8 cellular contexts compared by ENCODE assay signal in the genomic region with DNA sequence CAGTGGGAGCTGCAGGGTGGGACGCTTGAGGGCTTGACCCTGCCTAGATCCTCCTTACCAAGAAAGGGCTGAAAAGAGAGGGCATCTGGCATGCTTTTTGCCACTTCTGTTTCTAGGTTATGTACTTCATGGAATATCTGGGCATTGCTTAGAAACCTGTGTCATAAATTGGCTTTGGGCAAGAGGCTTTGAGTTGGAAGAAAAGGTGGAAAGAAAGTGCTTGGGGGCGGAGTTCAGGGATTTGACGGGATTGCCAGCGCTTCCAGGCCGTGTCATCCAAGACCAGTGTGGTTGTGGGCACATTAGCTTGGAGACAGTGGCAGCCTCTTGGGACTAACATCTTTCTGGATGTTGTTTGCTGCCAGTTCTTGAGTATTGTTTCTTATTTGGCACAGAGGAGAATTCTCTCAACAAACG. TPM values are rescaled to one million over a fixed set of nuclear protein-coding genes. Genes with fewer than 3 reads are reported as not detected.
DNase-seq lines count a peak whose midpoint lies in the region; ATAC-seq and TF ChIP-seq lines count a peak whose summit lies in the region.

No MANE protein-coding gene starts in this region.

- H3K9me3 Mint-ChIP-seq in activated CD4-positive, alpha-beta T cell treated with anti-CD3 and anti-CD28 coated beads for 36 hours (ENCODE audit: low read depth): no peaks in the 10 kb centered on the region

- peaks cover 2% of the 10 kb centered on the region for H3K36me3 Mint-ChIP-seq in activated CD4-positive, alpha-beta T cell treated with anti-CD3 and anti-CD28 coated beads for 36 hours (ENCODE audit: low read depth)

- intact Hi-C loops in activated CD4-positive, alpha-beta T cell treated with anti-CD3 and anti-CD28 coated beads for 36 hours (cut with DNase I, micrococcal nuclease): loop anchor here (1.0 to 5.0 kb wide), 11 partner anchors 32 to 1388 kb away; partner anchors contain the start of genes ABCB8 (in 1 of the 2), ABCF2 (in 1 of the 2), ATP6V0E2 (in 1 of the 2) and SLC4A2 (in 1 of the 2)
- intact Hi-C loops in prostate gland (cut with DNase I): loop anchor here (2.0 to 10.0 kb wide), 3 partner anchors 34 to 556 kb away; partner anchors contain the start of genes ATP6V0E2 and ZNF467

- TF ChIP-seq CTCF in fibroblast of pulmonary artery (IDR thresholded peaks at IDR 0.05; ENCODE audit: low read length, missing control alignments): no peak
- no peak for TF ChIP-seq CTCF in prostate gland (IDR thresholded peaks at IDR 0.05)
- TF ChIP-seq CTCF in omental fat pad (IDR thresholded peaks at IDR 0.05): no peak

- peaks cover 29% of the 10 kb centered on the region for H3K4me1 Mint-ChIP-seq in activated CD4-positive, alpha-beta T cell treated with anti-CD3 and anti-CD28 coated beads for 36 hours

- CTCF ChIA-PET in activated CD4-positive, alpha-beta T cell treated with anti-CD3 and anti-CD28 coated beads for 36 hours (lab: Charles Lee): interaction anchor here (0.7 to 2.3 kb wide), 9 partner anchors 9 to 126 kb away, joined by 3 to 16 read pairs (median 5); partner anchors contain the start of gene ATP6V0E2

- H3K9ac ChIP-seq in SK-N-MC (ENCODE audit: insufficient read length): peak overlapping the region; percentile 78

- DNase-seq in activated CD4-positive, alpha-beta T cell treated with anti-CD3 and anti-CD28 coated beads for 36 hours: peak; percentile 3
- DNase-seq in activated CD4-positive, alpha-beta T cell treated with anti-CD3 and anti-CD28 coated beads for 1 hour: no peak
- DNase-seq in SK-N-MC (ENCODE audit: low read depth, low spot score): no peak
- DNase-seq in fibroblast of pulmonary artery (ENCODE audit: low read depth): peak; percentile 26
- DNase-seq in prostate gland (ENCODE audit: low spot score): no peak
- DNase-seq in activated gamma-delta T cell treated with Interleukin-2 at 50 U/mL for 16 hours: no peak
- DNase-seq in omental fat pad (ENCODE audit: low spot score): no peak
- DNase-seq in foreskin melanocyte: no peak

- H3K27me3 ChIP-seq in prostate gland (replicated peaks; ENCODE audit: insufficient read depth): no peaks in the 10 kb centered on the region

- TF ChIP-seq POLR2A in prostate gland (IDR thresholded peaks at IDR 0.05): no peak

- peak overlapping the region; percentile 81 for H3K4me3 ChIP-seq in SK-N-MC
- peak overlapping the region; percentile 84 for H3K4me3 ChIP-seq in fibroblast of pulmonary artery (replicated peaks; ENCODE audit: low read depth, low read length)
- peak overlapping the region; percentile 87 to 95 for H3K4me3 ChIP-seq in prostate gland

- peak overlapping the region; percentile 78 for H3K4me3 Mint-ChIP-seq in activated CD4-positive, alpha-beta T cell treated with anti-CD3 and anti-CD28 coated beads for 36 hours

- ATAC-seq in activated CD4-positive, alpha-beta T cell treated with anti-CD3 and anti-CD28 coated beads for 36 hours: no peak
- no peak for ATAC-seq in omental fat pad (ENCODE audit: low FRiP score)

- H3K27ac ChIP-seq in SK-N-MC (no peak overlapping the region), prostate gland (peak overlapping the region; percentile 89 to 92)

- H3K27me3 Mint-ChIP-seq in activated CD4-positive, alpha-beta T cell treated with anti-CD3 and anti-CD28 coated beads for 36 hours: no peaks in the 10 kb centered on the region

- 9% methylated on average over 6 of the region's 6 CpGs for whole genome bisulfite sequencing in prostate gland

- H3K36me3 ChIP-seq in SK-N-MC (ENCODE audit: insufficient read depth, low read length): no peaks in the 10 kb centered on the region
- no peaks in the 10 kb centered on the region for H3K36me3 ChIP-seq in prostate gland

- peak overlapping the region; percentile 58 for H3K27ac Mint-ChIP-seq in activated CD4-positive, alpha-beta T cell treated with anti-CD3 and anti-CD28 coated beads for 36 hours

- POLR2A ChIA-PET in activated CD4-positive, alpha-beta T cell treated with anti-CD3 and anti-CD28 coated beads for 36 hours (lab: Charles Lee): interaction anchor here (0.5 kb wide), 1 partner anchor 13 kb away, joined by 3 read pairs; no protein-coding TSS in a partner anchor

- H3K4me1 ChIP-seq in prostate gland (replicated peaks): no peaks in the 10 kb centered on the region

- H3K9me3 ChIP-seq in SK-N-MC (ENCODE audit: low read depth, low read length) (no peaks in the 10 kb centered on the region), prostate gland (no peaks in the 10 kb centered on the region)

RNA-seq across cellular contexts. Expression of gene ZNF862, which starts 0.8 kb away (rescaled TPM):
- 10 to 100 TPM; 17.6 to 18.3 TPM for total RNA-seq in activated CD4-positive, alpha-beta T cell treated with anti-CD3 and anti-CD28 coated beads for 36 hours
- 10 to 100 TPM; 19.8 to 25.4 TPM for total RNA-seq in prostate gland
- 10 to 100 TPM in 2 of 4 donors, 1 to 10 TPM in 2; 4.4 to 20.6 (median 10.4) TPM for total RNA-seq in omental fat pad

RNA-seq across cellular contexts. Expression of gene ATP6V0E2, which starts 34.8 kb away (rescaled TPM):
- 10 to 100 TPM; 33.9 to 41.3 TPM for total RNA-seq in activated CD4-positive, alpha-beta T cell treated with anti-CD3 and anti-CD28 coated beads for 36 hours
- total RNA-seq in prostate gland (10 to 100 TPM; 67.3 to 95.3 TPM), omental fat pad (10 to 100 TPM in 2 of 4 donors, 1 to 10 TPM in 2; 7.1 to 21.2 (median 11.1) TPM)

Comparison
In these comparisons a context has a peak if more than half of its experiments do, and no peak if none do; other contexts are left out.
1. DNase-seq: peak in activated CD4-positive, alpha-beta T cell treated with anti-CD3 and anti-CD28 coated beads for 36 hours (single experiment) and fibroblast of pulmonary artery (single experiment); none in activated CD4-positive, alpha-beta T cell treated with anti-CD3 and anti-CD28 coated beads for 1 hour (single experiment), SK-N-MC (single experiment), prostate gland (single experiment), activated gamma-delta T cell treated with Interleukin-2 at 50 U/mL for 16 hours (single experiment), omental fat pad (single experiment) and foreskin melanocyte (single experiment).
2. Peak in every context shown above with its lines, with median percentiles within 50 percentile points of each other: H3K4me3 ChIP-seq.